Comparison of ENCODE assay signal across 9 cellular contexts in genomic region chr2:233643128-233643527, GRCh38. TPM values are rescaled to one million over a fixed set of nuclear protein-coding genes. Genes with fewer than 3 reads are reported as not detected.
A peak's percentile ranks its signal among the peaks of the same experiment; 100 is the strongest.
DNase-seq lines count a peak whose midpoint lies in the region; FAIRE-seq and TF ChIP-seq lines count a peak whose summit lies in the region.
"Had no signal": no experiment of that assay in that cellular context is flagged by ENCODE, and none has a peak within 500 bp of the region (broad histone marks: within the 10 kb centered on the region; RNA-seq: fewer than 3 reads in every experiment).

No MANE protein-coding gene starts in this region.

- H3K79me2 ChIP-seq in endothelial cell of umbilical vein (ENCODE audit: control insufficient read depth, insufficient read depth, low read length), result no peaks in the 10 kb centered on the region

- no peak overlapping the region for H2AFZ ChIP-seq in endothelial cell of umbilical vein (ENCODE audit: low read depth, low read length)

- H3K9me3 ChIP-seq in endothelial cell of umbilical vein (replicated peaks; ENCODE audit: control insufficient read depth, insufficient read depth, low read length), result no peaks in the 10 kb centered on the region

- CTCF ChIA-PET in endothelial cell of umbilical vein (lab: Charles Lee), result interaction anchor here (1.4 kb wide), 1 partner anchor 194 kb away, joined by 3 read pairs; no protein-coding TSS in a partner anchor

- TF ChIP-seq CTCF in GM12874 (IDR thresholded peaks at IDR 0.05; ENCODE audit: insufficient read depth, low read depth, low read length) (peak; percentile 23; the same call in 1 of the 2 replicates), endothelial cell of umbilical vein (IDR thresholded peaks at IDR 0.05; ENCODE audit: extremely low read depth in 1 of 2, insufficient read depth in 1 of 2, low read depth in 1 of 2, low read length in 2 of 2) (peak; percentile 6 to 35)

- no peak overlapping the region for H3K4me3 ChIP-seq in endothelial cell of umbilical vein (replicated peaks in 1 of 3; ENCODE audit: insufficient read depth in 1 of 3, low read depth in 1 of 3, low read length in 3 of 3)
- H3K4me3 ChIP-seq: sigmoid colon had no signal

- DNase-seq in NCI-H460 (ENCODE audit: extremely low read depth, low read depth) (peak; percentile 14), endothelial cell of umbilical vein (ENCODE audit: low read depth, low spot score) (peak; percentile 13), renal cortical epithelial cell (ENCODE audit: low read depth) (peak; percentile 41), 8988T (no peak), midbrain (lab: John Stamatoyannopoulos, UW) (no peak)
- DNase-seq in activated CD4-positive, alpha-beta T cell treated with anti-CD3 and anti-CD28 coated beads, Interleukin-2, amount 50 U/mL, for 4 hours, result no peak
- DNase-seq: sigmoid colon had no signal

- intact Hi-C loops in endothelial cell of umbilical vein (cut with micrococcal nuclease), result no loop called here

- POLR2A ChIA-PET in endothelial cell of umbilical vein (lab: Charles Lee), result no interaction called here

- no peaks in the 10 kb centered on the region for H3K9me1 ChIP-seq in endothelial cell of umbilical vein (replicated peaks; ENCODE audit: control insufficient read depth, extremely low read depth, insufficient read depth, low read length)

- no peak overlapping the region for H3K4me2 ChIP-seq in endothelial cell of umbilical vein (ENCODE audit: insufficient read depth, low read length)
- H3K4me2 ChIP-seq: KMS-11 had no signal

- H3K27ac ChIP-seq in endothelial cell of umbilical vein (ENCODE audit: insufficient read depth, low read depth, low read length), result no peak overlapping the region
- H3K27ac ChIP-seq: KMS-11, sigmoid colon had no signal

- FAIRE-seq in endothelial cell of umbilical vein (lab: Jason Lieb, UNC), result no peak

- H3K36me3 ChIP-seq in endothelial cell of umbilical vein (ENCODE audit: control insufficient read depth in 2 of 2, extremely low read depth in 1 of 2, insufficient read depth in 2 of 2, low read length in 2 of 2), result no peaks in the 10 kb centered on the region
- H3K36me3 ChIP-seq: sigmoid colon had no signal

- H4K20me1 ChIP-seq in endothelial cell of umbilical vein (replicated peaks; ENCODE audit: control insufficient read depth, extremely low read depth, insufficient read depth, low read length), result no peaks in the 10 kb centered on the region

- no peak for TF ChIP-seq POLR2A in endothelial cell of umbilical vein (IDR thresholded peaks at IDR 0.05; ENCODE audit: low read depth, low read length)

- H3K27me3 ChIP-seq in endothelial cell of umbilical vein (ENCODE audit: control insufficient read depth in 2 of 2, insufficient read depth in 2 of 2, low read length in 2 of 2), result no peaks in the 10 kb centered on the region
- H3K27me3 ChIP-seq: sigmoid colon had no signal

- no peak overlapping the region for H3K9ac ChIP-seq in endothelial cell of umbilical vein (replicated peaks; ENCODE audit: extremely low read depth, insufficient read depth, low read length)
- H3K9ac ChIP-seq: KMS-11 had no signal

- H3K4me1 ChIP-seq in endothelial cell of umbilical vein (ENCODE audit: control insufficient read depth, extremely low read depth, insufficient read depth, low read length), result no peaks in the 10 kb centered on the region
- H3K4me1 ChIP-seq: sigmoid colon had no signal

- dilution Hi-C loops in endothelial cell of umbilical vein (cut with MboI; ENCODE audit: extremely low pct_ligation_motif_present, low sequenced_read_pairs), result no loop called here

- BruUV-seq in endothelial cell of umbilical vein (replicated peaks; lab: Mats Ljungman, UMichigan), result no TSS peak

TF ChIP-seq in endothelial cell of umbilical vein, 7 proteins besides CTCF, POLR2A, EP300 and RAD21:
- no peak for TF ChIP-seq JUN (IDR thresholded peaks at IDR 0.05; ENCODE audit: borderline replicate concordance, insufficient read depth, insufficient read length, low read depth)
- no peak for TF ChIP-seq EZH2 (IDR thresholded peaks at IDR 0.05; ENCODE audit: borderline replicate concordance, low read depth, low read length, severe bottlenecking)
- no peak for TF ChIP-seq FOS (IDR thresholded peaks at IDR 0.05; ENCODE audit: borderline replicate concordance, insufficient read depth, low read length)
- no peak for TF ChIP-seq POLR2AphosphoS5 (IDR thresholded peaks at IDR 0.05; ENCODE audit: insufficient read depth, low read depth, low read length)

RNA-seq across cellular contexts. Expression of gene UGT1A10, which starts 6.9 kb away (rescaled TPM):
- total RNA-seq in NCI-H460 (2014; rRNA removed; shearing (Covaris generic)), result not detected in 2 replicates
- polyA plus RNA-seq in NCI-H460 (2014; cell fraction: nucleus; rRNA removed), result not detected in 2 replicates
- total RNA-seq in endothelial cell of umbilical vein, result not detected in 2 replicates
- polyA plus RNA-seq in endothelial cell of umbilical vein, result not detected in 2 replicates
- polyA plus RNA-seq in endothelial cell of umbilical vein (2011; cell fraction: cytosol; rRNA removed), result not detected in 2 replicates
- not detected in 2 replicates for polyA plus RNA-seq in endothelial cell of umbilical vein (2011; cell fraction: nucleus; rRNA removed)
- not detected in 2 replicates for polyA plus RNA-seq in endothelial cell of umbilical vein (2012)
- polyA minus RNA-seq in endothelial cell of umbilical vein, result not detected in 2 replicates
- polyA minus RNA-seq in endothelial cell of umbilical vein (2011; cell fraction: cytosol; rRNA and poly(A)+ RNA removed), result not detected
- polyA minus RNA-seq in endothelial cell of umbilical vein (2011; cell fraction: nucleus; rRNA and poly(A)+ RNA removed), result not detected in 2 replicates
- total RNA-seq in renal cortical epithelial cell, result not detected in 2 replicates
- total RNA-seq: sigmoid colon had no signal

RNA-seq across cellular contexts. Expression of gene UGT1A8, which starts 25.7 kb away (rescaled TPM):
- not detected in 2 replicates for total RNA-seq in NCI-H460 (2014; rRNA removed; shearing (Covaris generic))
- not detected in 2 replicates for polyA plus RNA-seq in NCI-H460 (2014; cell fraction: nucleus; rRNA removed)
- total RNA-seq in endothelial cell of umbilical vein (not detected in 2 replicates), renal cortical epithelial cell (0.35 TPM in 2 replicates)
- not detected in 2 replicates for polyA plus RNA-seq in endothelial cell of umbilical vein
- polyA plus RNA-seq in endothelial cell of umbilical vein (2011; cell fraction: cytosol; rRNA removed), result not detected in 2 replicates
- not detected in 2 replicates for polyA plus RNA-seq in endothelial cell of umbilical vein (2011; cell fraction: nucleus; rRNA removed)
- polyA plus RNA-seq in endothelial cell of umbilical vein (2012), result not detected in 2 replicates
- not detected in 2 replicates for polyA minus RNA-seq in endothelial cell of umbilical vein
- not detected for polyA minus RNA-seq in endothelial cell of umbilical vein (2011; cell fraction: cytosol; rRNA and poly(A)+ RNA removed)
- not detected in 2 replicates for polyA minus RNA-seq in endothelial cell of umbilical vein (2011; cell fraction: nucleus; rRNA and poly(A)+ RNA removed)
- total RNA-seq: sigmoid colon had no signal

RNA-seq across cellular contexts. Expression of gene UGT1A9, which starts 28.6 kb away (rescaled TPM):
- total RNA-seq in NCI-H460 (2014; rRNA removed; shearing (Covaris generic)), result not detected in 2 replicates
- not detected in 2 replicates for polyA plus RNA-seq in NCI-H460 (2014; cell fraction: nucleus; rRNA removed)
- not detected in 2 replicates for total RNA-seq in endothelial cell of umbilical vein
- polyA plus RNA-seq in endothelial cell of umbilical vein, result not detected in 2 replicates
- polyA plus RNA-seq in endothelial cell of umbilical vein (2011; cell fraction: cytosol; rRNA removed), result not detected in 2 replicates
- not detected in 2 replicates for polyA plus RNA-seq in endothelial cell of umbilical vein (2011; cell fraction: nucleus; rRNA removed)
- not detected in 2 replicates for polyA plus RNA-seq in endothelial cell of umbilical vein (2012)
- polyA minus RNA-seq in endothelial cell of umbilical vein, result not detected in 2 replicates
- not detected for polyA minus RNA-seq in endothelial cell of umbilical vein (2011; cell fraction: cytosol; rRNA and poly(A)+ RNA removed)
- not detected in 2 replicates for polyA minus RNA-seq in endothelial cell of umbilical vein (2011; cell fraction: nucleus; rRNA and poly(A)+ RNA removed)
- total RNA-seq in renal cortical epithelial cell, result 37.2 and 110 TPM in 2 replicates
- total RNA-seq: sigmoid colon had no signal

RNA-seq across cellular contexts. Expression of gene UGT1A7, which starts 38.6 kb away (rescaled TPM):
- not detected in 2 replicates for total RNA-seq in NCI-H460 (2014; rRNA removed; shearing (Covaris generic))
- 0.07 and 0.24 TPM in 2 replicates for polyA plus RNA-seq in NCI-H460 (2014; cell fraction: nucleus; rRNA removed)
- total RNA-seq in endothelial cell of umbilical vein (not detected in 2 replicates), renal cortical epithelial cell (0.69 and 2.8 TPM in 2 replicates)
- polyA plus RNA-seq in endothelial cell of umbilical vein, result not detected in 2 replicates
- not detected in 2 replicates for polyA plus RNA-seq in endothelial cell of umbilical vein (2011; cell fraction: cytosol; rRNA removed)
- polyA plus RNA-seq in endothelial cell of umbilical vein (2011; cell fraction: nucleus; rRNA removed), result not detected in 2 replicates
- polyA plus RNA-seq in endothelial cell of umbilical vein (2012), result not detected in 2 replicates
- not detected in 2 replicates for polyA minus RNA-seq in endothelial cell of umbilical vein
- polyA minus RNA-seq in endothelial cell of umbilical vein (2011; cell fraction: cytosol; rRNA and poly(A)+ RNA removed), result not detected
- polyA minus RNA-seq in endothelial cell of umbilical vein (2011; cell fraction: nucleus; rRNA and poly(A)+ RNA removed), result not detected in 2 replicates
- total RNA-seq: sigmoid colon had no signal

RNA-seq across cellular contexts. Expression of gene UGT1A6, which starts 49.6 kb away (rescaled TPM):
- not detected in 2 replicates for total RNA-seq in NCI-H460 (2014; rRNA removed; shearing (Covaris generic))
- 0.90 TPM in 1 of 2 replicates, not detected in the other for polyA plus RNA-seq in NCI-H460 (2014; cell fraction: nucleus; rRNA removed)
- not detected in 2 replicates for total RNA-seq in endothelial cell of umbilical vein
- polyA plus RNA-seq in endothelial cell of umbilical vein, result not detected in 2 replicates
- polyA plus RNA-seq in endothelial cell of umbilical vein (2011; cell fraction: cytosol; rRNA removed), result not detected in 2 replicates
- polyA plus RNA-seq in endothelial cell of umbilical vein (2011; cell fraction: nucleus; rRNA removed), result not detected in 2 replicates
- polyA plus RNA-seq in endothelial cell of umbilical vein (2012), result not detected in 2 replicates
- not detected in 2 replicates for polyA minus RNA-seq in endothelial cell of umbilical vein
- not detected for polyA minus RNA-seq in endothelial cell of umbilical vein (2011; cell fraction: cytosol; rRNA and poly(A)+ RNA removed)
- polyA minus RNA-seq in endothelial cell of umbilical vein (2011; cell fraction: nucleus; rRNA and poly(A)+ RNA removed), result not detected in 2 replicates
- total RNA-seq in renal cortical epithelial cell, result 206 and 675 TPM in 2 replicates
- total RNA-seq: sigmoid colon had no signal

Comparison
In these comparisons a context has a peak if more than half of its experiments do, and no peak if none do; other contexts are left out.
1. DNase-seq: peak in NCI-H460 (single experiment), endothelial cell of umbilical vein (single experiment) and renal cortical epithelial cell (single experiment); none in 8988T (single experiment), activated CD4-positive, alpha-beta T cell treated with anti-CD3 and anti-CD28 coated beads, Interleukin-2, amount 50 U/mL, for 4 hours (0 of 2) and midbrain (single experiment).
2. RNA of gene UGT1A9, which starts 28.6 kb away (total RNA-seq): 37.2 to 110 TPM in renal cortical epithelial cell; not detected in NCI-H460 and not detected in endothelial cell of umbilical vein; every median in the first group is over 10 times any median in the second.